In genomic region chr2:54995553-54995952, GRCh38 we compare ENCODE assay signal across 1 cellular context.
TF ChIP-seq lines count a peak whose summit lies in the region.

No MANE protein-coding gene starts in this region.

TF ChIP-seq in H1, 55 proteins besides CTCF, POLR2A, EP300 and RAD21 (continued from another document):
- TF ChIP-seq RBBP5 (IDR thresholded peaks at IDR 0.05; ENCODE audit: borderline replicate concordance, low read depth, low read length) (no peak), NRF1 (IDR thresholded peaks at IDR 0.05; ENCODE audit: low read depth, low read length) (no peak), TAF1 (IDR thresholded peaks at IDR 0.05; ENCODE audit: low read depth, low read length) (no peak), ATF2 (IDR thresholded peaks at IDR 0.05; ENCODE audit: low read length) (no peak), HDAC6 (IDR thresholded peaks at IDR 0.05; ENCODE audit: low read depth, low read length) (no peak), SP2 (IDR thresholded peaks at IDR 0.05; ENCODE audit: low read length) (no peak), KDM1A (IDR thresholded peaks at IDR 0.05; ENCODE audit: borderline replicate concordance, low read length) (no peak), ATF3 (IDR thresholded peaks at IDR 0.05; ENCODE audit: insufficient read depth, low read depth, low read length) (no peak), EZH2 (IDR thresholded peaks at IDR 0.05; ENCODE audit: low read depth, low read length, severe bottlenecking) (no peak), RNF2 (IDR thresholded peaks at IDR 0.05; ENCODE audit: borderline replicate concordance, low read depth, low read length, missing control alignments, poor library complexity, severe bottlenecking) (no peak), CBX8 (IDR thresholded peaks at IDR 0.05; ENCODE audit: borderline replicate concordance, low read depth, low read length) (no peak), JUN (IDR thresholded peaks at IDR 0.05; ENCODE audit: low read depth, low read length) (no peak)
- TF ChIP-seq, protein P1, sequence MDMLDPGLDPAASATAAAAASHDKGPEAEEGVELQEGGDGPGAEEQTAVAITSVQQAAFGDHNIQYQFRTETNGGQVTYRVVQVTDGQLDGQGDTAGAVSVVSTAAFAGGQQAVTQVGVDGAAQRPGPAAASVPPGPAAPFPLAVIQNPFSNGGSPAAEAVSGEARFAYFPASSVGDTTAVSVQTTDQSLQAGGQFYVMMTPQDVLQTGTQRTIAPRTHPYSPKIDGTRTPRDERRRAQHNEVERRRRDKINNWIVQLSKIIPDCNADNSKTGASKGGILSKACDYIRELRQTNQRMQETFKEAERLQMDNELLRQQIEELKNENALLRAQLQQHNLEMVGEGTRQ (IDR thresholded peaks at IDR 0.05; ENCODE audit: low read length): no peak
